Comparison of ENCODE assay signal across 1 cellular context in the genomic region with DNA sequence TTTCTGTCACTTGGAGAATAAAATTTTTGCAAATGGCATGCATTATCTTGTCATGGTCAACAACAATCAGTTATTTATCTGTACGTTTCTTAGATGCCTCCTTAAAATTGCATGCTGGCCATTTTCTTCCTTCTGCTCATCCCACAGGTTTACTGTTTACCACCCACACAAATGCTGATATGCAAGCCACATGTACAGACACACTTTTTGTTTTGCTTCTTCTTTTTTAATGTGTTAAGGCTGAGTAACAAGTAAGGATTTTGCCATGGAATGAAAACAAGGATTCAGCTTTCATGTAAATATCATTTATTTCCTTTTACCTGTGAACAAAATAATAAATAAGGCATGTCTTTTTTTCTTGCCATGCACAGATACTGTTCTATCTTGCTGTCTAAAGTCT.
TF ChIP-seq lines count a peak whose summit lies in the region.

No MANE protein-coding gene starts in this region.

TF ChIP-seq in IMR-90, 13 proteins besides CTCF, POLR2A, EP300 and RAD21:
- TF ChIP-seq RFX5 (IDR thresholded peaks at IDR 0.05; ENCODE audit: low read depth, low read length) (no peak), FOS (IDR thresholded peaks at IDR 0.05; ENCODE audit: low read depth, low read length) (no peak)
TF ChIP-seq in IMR-90: peak in this region for 0.
